Comparison of ENCODE assay signal across 16 cellular contexts in genomic region chr10:45439365-45439764, GRCh38.
DNase-seq lines count a peak whose midpoint lies in the region; ATAC-seq and TF ChIP-seq lines count a peak whose summit lies in the region.
"Had no signal": no experiment of that assay in that cellular context is flagged by ENCODE, and none has a peak within 500 bp of the region (broad histone marks: within the 10 kb centered on the region; RNA-seq: fewer than 3 reads in every experiment).

No MANE protein-coding gene starts in this region.

- peaks cover 12 to 99% (median 94%) of the 10 kb centered on the region in 11 experiments; a peak in 21 of 22 replicates for H3K36me3 ChIP-seq in BLaER1 treated with 17β-estradiol and CSF1 and Interleukin-3, amounts not matched to agents 10 nM and 100 nM
- no peaks in the 10 kb centered on the region for H3K36me3 ChIP-seq in endodermal cell (ENCODE audit: control insufficient read depth, insufficient read depth, low read length)
- no peaks in the 10 kb centered on the region for H3K36me3 ChIP-seq in naive thymus-derived CD4-positive, alpha-beta T cell (ENCODE audit: control insufficient read depth in 2 of 3, insufficient read depth in 3 of 3, low read length in 3 of 3)
- no peaks in the 10 kb centered on the region for H3K36me3 ChIP-seq in mesendoderm (ENCODE audit: control insufficient read depth, insufficient read depth, low read length)

- no peaks in the 10 kb centered on the region for H3K36me3 Mint-ChIP-seq in endodermal cell (ENCODE audit: low read depth)
- peaks cover 74% of the 10 kb centered on the region for H3K36me3 Mint-ChIP-seq in stimulated activated memory B cell treated with anti-CD40 and anti-IgM and Interleukin-4, amounts not matched to agents 10 μg/mL and 1 μg/mL and 100 μg/mL, for 72 hours
- H3K36me3 Mint-ChIP-seq in naive thymus-derived CD4-positive, alpha-beta T cell, result peaks cover 0 to 13% (median 0%) of the 10 kb centered on the region in 5 donors

- peak; percentile 12 for DNase-seq in GM10266 (ENCODE audit: extremely low spot score)
- peak; percentile 38 for DNase-seq in endodermal cell
- DNase-seq in naive thymus-derived CD4-positive, alpha-beta T cell, result no peak
- DNase-seq in mesendoderm, result no peak
- DNase-seq in NK-92 (lab: John Stamatoyannopoulos, UW; ENCODE audit: unreplicated experiment), result no peak
- DNase-seq: Calu3, DMS79 treated with DMSO at 0.1 percent for 48 hours, GOT3, Karpas-422, NCI-H1105 treated with DMSO at 0.1 percent for 48 hours, NCI-H187, NCI-H446, NCI-H748 treated with DMSO at 0.1 percent for 48 hours had no signal

- peak overlapping the region in 8 of 11 experiments; percentile 8 to 74 (median 32); a peak in 12 of 22 replicates for H3K27ac ChIP-seq in BLaER1 treated with 17β-estradiol and CSF1 and Interleukin-3, amounts not matched to agents 10 nM and 100 nM
- no peak overlapping the region for H3K27ac ChIP-seq in endodermal cell (ENCODE audit: low read depth, low read length)
- no peak overlapping the region for H3K27ac ChIP-seq in naive thymus-derived CD4-positive, alpha-beta T cell (ENCODE audit: low read depth, low read length)
- no peak overlapping the region for H3K27ac ChIP-seq in mesendoderm (ENCODE audit: low read depth, low read length)

- H3K9me3 Mint-ChIP-seq in endodermal cell, result peaks cover 9% of the 10 kb centered on the region
- H3K9me3 Mint-ChIP-seq in stimulated activated memory B cell treated with anti-CD40 and anti-IgM and Interleukin-4, amounts not matched to agents 10 μg/mL and 1 μg/mL and 100 μg/mL, for 72 hours, result peaks cover 8% of the 10 kb centered on the region
- peaks cover 0 to 3% (median 0%) of the 10 kb centered on the region in 11 donors for H3K9me3 Mint-ChIP-seq in naive thymus-derived CD4-positive, alpha-beta T cell

- intact Hi-C loops in naive thymus-derived CD4-positive, alpha-beta T cell (cut with micrococcal nuclease), result loop anchor here in 1 of 2 donors (1.0 kb wide), 1 partner anchor 12 kb away; no protein-coding TSS in a partner anchor

- no peak overlapping the region for H3K4me3 Mint-ChIP-seq in endodermal cell
- H3K4me3 Mint-ChIP-seq in stimulated activated memory B cell treated with anti-CD40 and anti-IgM and Interleukin-4, amounts not matched to agents 10 μg/mL and 1 μg/mL and 100 μg/mL, for 72 hours, result no peak overlapping the region
- no peak overlapping the region for H3K4me3 Mint-ChIP-seq in naive thymus-derived CD4-positive, alpha-beta T cell

- peaks cover 50 to 69% (median 53%) of the 10 kb centered on the region in 10 experiments for H3K4me1 ChIP-seq in BLaER1 treated with 17β-estradiol and CSF1 and Interleukin-3, amounts not matched to agents 10 nM and 100 nM
- H3K4me1 ChIP-seq in endodermal cell (ENCODE audit: control insufficient read depth, insufficient read depth, low read length) (no peaks in the 10 kb centered on the region), mesendoderm (ENCODE audit: control insufficient read depth, low read depth, low read length) (no peaks in the 10 kb centered on the region)
- peaks cover 0 to 2% of the 10 kb centered on the region in 2 donors for H3K4me1 ChIP-seq in naive thymus-derived CD4-positive, alpha-beta T cell (ENCODE audit: control insufficient read depth in 2 of 2, insufficient read depth in 2 of 2, low read length in 2 of 2)

- H2BK5ac ChIP-seq in mesendoderm (ENCODE audit: low read length), result no peak overlapping the region

- no peaks in the 10 kb centered on the region for H3K79me2 ChIP-seq in mesendoderm (ENCODE audit: control insufficient read depth, insufficient read depth, low read length)

- H2AK5ac ChIP-seq in mesendoderm (ENCODE audit: low read length), result no peak overlapping the region

- H4K8ac ChIP-seq in mesendoderm (ENCODE audit: low read depth, low read length), result no peak overlapping the region

- H3K27ac Mint-ChIP-seq in endodermal cell, result no peak overlapping the region
- H3K27ac Mint-ChIP-seq in stimulated activated memory B cell treated with anti-CD40 and anti-IgM and Interleukin-4, amounts not matched to agents 10 μg/mL and 1 μg/mL and 100 μg/mL, for 72 hours, result peak overlapping the region; percentile 65
- H3K27ac Mint-ChIP-seq in naive thymus-derived CD4-positive, alpha-beta T cell, result no peak overlapping the region

- H4K20me1 ChIP-seq in BLaER1 treated with 17β-estradiol and CSF1 and Interleukin-3, amounts not matched to agents 10 nM and 100 nM, result peaks cover 0 to 26% (median 0%) of the 10 kb centered on the region in 11 experiments; a peak in 6 of 22 replicates

- H3K23ac ChIP-seq in mesendoderm (ENCODE audit: low read length), result no peak overlapping the region

- no peak overlapping the region for H2BK15ac ChIP-seq in mesendoderm (replicated peaks; ENCODE audit: low read depth)

- H2BK120ac ChIP-seq in mesendoderm (ENCODE audit: low read depth, low read length), result no peak overlapping the region

- POLR2A ChIA-PET in naive thymus-derived CD4-positive, alpha-beta T cell (lab: Charles Lee), result no interaction called here

- no peak for ATAC-seq in stimulated activated memory B cell treated with anti-CD40 and anti-IgM and Interleukin-4, amounts not matched to agents 10 μg/mL and 1 μg/mL and 100 μg/mL, for 72 hours
- ATAC-seq in naive thymus-derived CD4-positive, alpha-beta T cell, result no peak
- ATAC-seq: HepG2 had no signal

- no peak overlapping the region for H3K4me3 ChIP-seq in BLaER1 treated with 17β-estradiol and CSF1 and Interleukin-3, amounts not matched to agents 10 nM and 100 nM
- no peak overlapping the region for H3K4me3 ChIP-seq in endodermal cell (ENCODE audit: low read length)
- no peak overlapping the region for H3K4me3 ChIP-seq in naive thymus-derived CD4-positive, alpha-beta T cell (ENCODE audit: low read length)
- no peak overlapping the region for H3K4me3 ChIP-seq in mesendoderm (ENCODE audit: low read length)

- H3K79me1 ChIP-seq in mesendoderm (ENCODE audit: low read length), result no peaks in the 10 kb centered on the region

- CTCF ChIA-PET in naive thymus-derived CD4-positive, alpha-beta T cell (lab: Charles Lee), result no interaction called here

- H3K4ac ChIP-seq in mesendoderm (ENCODE audit: low read depth, low read length), result no peak overlapping the region

- H3K9ac ChIP-seq in BLaER1 treated with 17β-estradiol and CSF1 and Interleukin-3, amounts not matched to agents 10 nM and 100 nM, result peak overlapping the region in 4 of 11 experiments; percentile 9 to 37 (median 32); a peak in 3 of 22 replicates
- no peak overlapping the region for H3K9ac ChIP-seq in endodermal cell (ENCODE audit: extremely low read depth, low read length, poor library complexity, severe bottlenecking)
- no peak overlapping the region for H3K9ac ChIP-seq in mesendoderm (ENCODE audit: low read length)

- no peaks in the 10 kb centered on the region for H3K4me1 Mint-ChIP-seq in endodermal cell
- H3K4me1 Mint-ChIP-seq in stimulated activated memory B cell treated with anti-CD40 and anti-IgM and Interleukin-4, amounts not matched to agents 10 μg/mL and 1 μg/mL and 100 μg/mL, for 72 hours, result peaks cover 55% of the 10 kb centered on the region
- peaks cover 0 to 12% (median 3%) of the 10 kb centered on the region in 7 donors for H3K4me1 Mint-ChIP-seq in naive thymus-derived CD4-positive, alpha-beta T cell

- peaks cover 16 to 44% (median 25%) of the 10 kb centered on the region in 11 experiments for H3K9me3 ChIP-seq in BLaER1 treated with 17β-estradiol and CSF1 and Interleukin-3, amounts not matched to agents 10 nM and 100 nM (replicated peaks in 1 of 11)
- H3K9me3 ChIP-seq in endodermal cell (ENCODE audit: control insufficient read depth, low read length), result no peaks in the 10 kb centered on the region
- H3K9me3 ChIP-seq in naive thymus-derived CD4-positive, alpha-beta T cell (ENCODE audit: control insufficient read depth in 2 of 3, low read length in 3 of 3), result no peaks in the 10 kb centered on the region

- no peak overlapping the region for H4K5ac ChIP-seq in mesendoderm (ENCODE audit: low read length)

- peak overlapping the region in 8 of 11 experiments; percentile 0 to 73 (median 32); a peak in 9 of 22 replicates for H3K4me2 ChIP-seq in BLaER1 treated with 17β-estradiol and CSF1 and Interleukin-3, amounts not matched to agents 10 nM and 100 nM
- no peak overlapping the region for H3K4me2 ChIP-seq in mesendoderm (ENCODE audit: low read length)

- H3K18ac ChIP-seq in mesendoderm (ENCODE audit: low read length), result no peak overlapping the region

- 90 to 100% methylated on average over 1 to 6 of the region's 6 CpGs for WGBS in endodermal cell (ENCODE audit: insufficient coverage in 1 of 2, insufficient read length in 1 of 2), 2 experiments
- no CpG with 5 or more reads among the region's 6 CpGs for whole genome bisulfite sequencing in mesendoderm (ENCODE audit: extremely low coverage, insufficient coverage, low lambda C conversion rate)

- H3K27me3 ChIP-seq in BLaER1 treated with 17β-estradiol and CSF1 and Interleukin-3, amounts not matched to agents 10 nM and 100 nM, result no peaks in the 10 kb centered on the region
- H3K27me3 ChIP-seq in endodermal cell (ENCODE audit: control insufficient read depth, insufficient read depth, low read length, poor library complexity, severe bottlenecking) (no peaks in the 10 kb centered on the region), mesendoderm (ENCODE audit: insufficient read depth, low read length, poor library complexity) (no peaks in the 10 kb centered on the region)
- no peaks in the 10 kb centered on the region for H3K27me3 ChIP-seq in naive thymus-derived CD4-positive, alpha-beta T cell (ENCODE audit: control insufficient read depth in 2 of 2, insufficient read depth in 2 of 2, low read length in 2 of 2)

- H3K27me3 Mint-ChIP-seq in endodermal cell (ENCODE audit: insufficient read depth), result no peaks in the 10 kb centered on the region
- H3K27me3 Mint-ChIP-seq in stimulated activated memory B cell treated with anti-CD40 and anti-IgM and Interleukin-4, amounts not matched to agents 10 μg/mL and 1 μg/mL and 100 μg/mL, for 72 hours, result no peaks in the 10 kb centered on the region
- peaks cover 0 to 7% (median 3%) of the 10 kb centered on the region in 5 donors for H3K27me3 Mint-ChIP-seq in naive thymus-derived CD4-positive, alpha-beta T cell

- H3K56ac ChIP-seq in mesendoderm (ENCODE audit: low read length), result no peak overlapping the region

- TF ChIP-seq CTCF in GM10266 (IDR thresholded peaks at IDR 0.05; ENCODE audit: control insufficient read depth, insufficient read depth, low read depth, missing control alignments) (no peak), endodermal cell (conservative IDR thresholded peaks at IDR 0.05) (no peak)

Comparison
In these comparisons a context has a peak if more than half of its experiments do, and no peak if none do; other contexts are left out.
1. H3K27ac ChIP-seq: peak in BLaER1 treated with 17β-estradiol and CSF1 and Interleukin-3, amounts not matched to agents 10 nM and 100 nM (8 of 11); none in endodermal cell (single experiment), naive thymus-derived CD4-positive, alpha-beta T cell (single experiment) and mesendoderm (single experiment).
2. DNase-seq: peak in GM10266 (single experiment) and endodermal cell (single experiment); none in naive thymus-derived CD4-positive, alpha-beta T cell (0 of 9), mesendoderm (single experiment) and NK-92 (single experiment).